In genomic region chr10:132535065-132535651, GRCh38 we compare ENCODE assay signal across 11 cellular contexts. TPM values are rescaled to one million over a fixed set of nuclear protein-coding genes. Genes with fewer than 3 reads are reported as not detected.
DNase-seq lines count a peak whose midpoint lies in the region; TF ChIP-seq lines count a peak whose summit lies in the region.
"Had no signal": no experiment of that assay in that cellular context is flagged by ENCODE, and none has a peak within 500 bp of the region (broad histone marks: within the 10 kb centered on the region; RNA-seq: fewer than 3 reads in every experiment).

No MANE protein-coding gene starts in this region.

- H3K27ac ChIP-seq in spleen (no peak overlapping the region), tibial nerve (no peak overlapping the region)
- H3K27ac ChIP-seq: A549 had no signal

- peak overlapping the region; percentile 41 for H3K4me3 Mint-ChIP-seq in T-helper 2 cell treated with Interferon-gamma antibody and Interleukin-4, amounts not matched to agents 5 μg/mL and 100 μg/mL, for 36 hours

- peaks cover 23 to 56% (median 41%) of the 10 kb centered on the region in 6 donors for H3K4me1 ChIP-seq in spleen
- peaks cover 0 to 46% (median 26%) of the 10 kb centered on the region in 4 donors for H3K4me1 ChIP-seq in tibial nerve

- H3K27me3 ChIP-seq in spleen (replicated peaks in 1 of 7) (no peaks in the 10 kb centered on the region), tibial nerve (no peaks in the 10 kb centered on the region)

- no peak overlapping the region for H3K27ac Mint-ChIP-seq in T-helper 2 cell treated with Interferon-gamma antibody and Interleukin-4, amounts not matched to agents 5 μg/mL and 100 μg/mL, for 36 hours

- peak; percentile 18 for DNase-seq in activated CD8-positive, alpha-beta memory T cell treated with anti-CD3 and anti-CD28 coated beads, Interleukin-2, amount 50 U/mL, for 4 hours
- DNase-seq in activated CD8-positive, alpha-beta memory T cell treated with anti-CD3 and anti-CD28 coated beads for 24 hours = no peak
- no peak for DNase-seq in T-helper 2 cell treated with Interferon-gamma antibody and Interleukin-4, amounts not matched to agents 5 μg/mL and 100 μg/mL, for 36 hours (ENCODE audit: low spot score)
- DNase-seq in islet precursor cell (peak; percentile 48), spleen (peak; percentile 83), tibial nerve (ENCODE audit: low spot score in 2 of 2) (no peak), putamen (ENCODE audit: low spot score) (no peak)
- no peak for DNase-seq in stimulated activated CD4-positive, alpha-beta T cell treated with anti-CD3 and anti-CD28 coated beads, Interleukin-15, amount 100 ng/mL, for 24 hours
- DNase-seq: activated CD8-positive, alpha-beta memory T cell treated with anti-CD3 and anti-CD28 coated beads, Interleukin-2, amount 50 U/mL, for 48 hours; T1000 had no signal

- peaks cover 15% of the 10 kb centered on the region for H3K9me3 Mint-ChIP-seq in T-helper 2 cell treated with Interferon-gamma antibody and Interleukin-4, amounts not matched to agents 5 μg/mL and 100 μg/mL, for 36 hours

- H3K36me3 ChIP-seq in spleen (no peaks in the 10 kb centered on the region), tibial nerve (peaks cover 0 to 3% (median 0%) of the 10 kb centered on the region in 3 donors)

- H3K9me3 ChIP-seq in spleen = peaks cover 0 to 23% (median 18%) of the 10 kb centered on the region in 8 donors
- H3K9me3 ChIP-seq in tibial nerve = peaks cover 0 to 13% (median 0%) of the 10 kb centered on the region in 4 donors

- intact Hi-C loops in spleen (cut with DNase I; ENCODE audit: low total_unique reads) = loop anchor here (10.0 kb wide), 2 partner anchors 80 to 100 kb away; no protein-coding TSS in a partner anchor

- H3K4me3 ChIP-seq in spleen (no peak overlapping the region), tibial nerve (no peak overlapping the region)

- peaks cover 23% of the 10 kb centered on the region for H3K4me1 Mint-ChIP-seq in T-helper 2 cell treated with Interferon-gamma antibody and Interleukin-4, amounts not matched to agents 5 μg/mL and 100 μg/mL, for 36 hours (ENCODE audit: low read depth)

- no peaks in the 10 kb centered on the region for H3K36me3 Mint-ChIP-seq in T-helper 2 cell treated with Interferon-gamma antibody and Interleukin-4, amounts not matched to agents 5 μg/mL and 100 μg/mL, for 36 hours (ENCODE audit: low read depth)

- 89 to 94% (median 89%) methylated on average over 18 of the region's 18 CpGs for WGBS in spleen, 5 donors
- WGBS in tibial nerve, 2 donors = 89 to 91% methylated on average over 18 of the region's 18 CpGs

- TF ChIP-seq CTCF in spleen (IDR thresholded peaks at IDR 0.05 in 8 of 11, conservative IDR thresholded peaks at IDR 0.05 in 3 of 11) = no peak
- TF ChIP-seq CTCF in tibial nerve (IDR thresholded peaks at IDR 0.05) = no peak

- no peak for TF ChIP-seq EP300 in tibial nerve (IDR thresholded peaks at IDR 0.05)

- TF ChIP-seq POLR2A in spleen (IDR thresholded peaks at IDR 0.05) (no peak), tibial nerve (IDR thresholded peaks at IDR 0.05) (no peak)

- peaks cover 14% of the 10 kb centered on the region for H3K27me3 Mint-ChIP-seq in T-helper 2 cell treated with Interferon-gamma antibody and Interleukin-4, amounts not matched to agents 5 μg/mL and 100 μg/mL, for 36 hours (ENCODE audit: low read depth)

RNA-seq across cellular contexts. Expression of gene INPP5A, which starts 2.4 kb away (rescaled TPM):
- 10 to 100 TPM; 24.7 to 41.3 (median 33.7) TPM for total RNA-seq in spleen
- 10 to 100 TPM; 11.1 to 16.5 (median 11.7) TPM for polyA plus RNA-seq in spleen
- total RNA-seq in tibial nerve = 100 to 1,000 TPM in 1 of 4 donors, 10 to 100 TPM in 3; 73.8 to 101 (median 86.2) TPM

Comparison
In these comparisons a context has a peak if more than half of its experiments do, and no peak if none do; other contexts are left out.
1. DNase-seq: peak in activated CD8-positive, alpha-beta memory T cell treated with anti-CD3 and anti-CD28 coated beads, Interleukin-2, amount 50 U/mL, for 4 hours (single experiment), islet precursor cell (single experiment) and spleen (single experiment); none in activated CD8-positive, alpha-beta memory T cell treated with anti-CD3 and anti-CD28 coated beads for 24 hours (single experiment), T-helper 2 cell treated with Interferon-gamma antibody and Interleukin-4, amounts not matched to agents 5 μg/mL and 100 μg/mL, for 36 hours (single experiment), tibial nerve (0 of 2), stimulated activated CD4-positive, alpha-beta T cell treated with anti-CD3 and anti-CD28 coated beads, Interleukin-15, amount 100 ng/mL, for 24 hours (single experiment) and putamen (single experiment).